9 cellular contexts compared by ENCODE assay signal in the genomic region with DNA sequence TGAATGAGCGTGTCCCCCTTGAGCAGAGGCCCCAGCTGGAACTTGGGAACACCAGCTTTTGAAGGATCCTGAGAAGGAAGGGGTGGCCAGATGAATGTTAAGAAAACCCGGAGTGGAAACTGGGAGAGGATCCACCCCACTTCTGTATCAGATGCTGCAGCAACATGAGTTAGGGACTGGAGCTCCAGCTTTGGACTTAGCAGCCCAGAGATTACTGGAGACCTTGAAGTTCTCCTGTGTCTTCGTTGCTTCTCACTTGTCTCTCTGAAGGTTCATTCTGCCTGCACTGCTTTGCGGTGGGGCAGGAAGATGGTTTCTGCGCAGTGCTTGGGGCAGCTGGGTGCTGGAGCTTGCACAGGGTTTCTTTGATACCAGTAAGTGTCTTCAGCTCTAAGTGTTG. TPM values are rescaled to one million over a fixed set of nuclear protein-coding genes. Genes with fewer than 3 reads are reported as not detected.
A peak's percentile ranks its signal among the peaks of the same experiment; 100 is the strongest.
DNase-seq lines count a peak whose midpoint lies in the region; ATAC-seq and TF ChIP-seq lines count a peak whose summit lies in the region.
"Had no signal": no experiment of that assay in that cellular context is flagged by ENCODE, and none has a peak within 500 bp of the region (broad histone marks: within the 10 kb centered on the region; RNA-seq: fewer than 3 reads in every experiment).

No MANE protein-coding gene starts in this region.

- peaks cover 96% of the 10 kb centered on the region for H3K79me2 ChIP-seq in osteoblast (ENCODE audit: insufficient read depth, low read length)

- H3K9me3 Mint-ChIP-seq in activated naive CD4-positive, alpha-beta T cell treated with anti-CD3 and anti-CD28 coated beads, Interleukin-2, amount 50 U/mL, for 24 hours, result no peaks in the 10 kb centered on the region
- no peaks in the 10 kb centered on the region for H3K9me3 Mint-ChIP-seq in endothelial cell (ENCODE audit: unreplicated experiment)

- intact Hi-C loops in psoas muscle (cut with DNase I), result no loop called here

- H3K4me3 ChIP-seq in osteoblast (ENCODE audit: insufficient read depth, low read length), result no peak overlapping the region
- no peak overlapping the region for H3K4me3 ChIP-seq in psoas muscle

- no peak overlapping the region for H2AFZ ChIP-seq in osteoblast (ENCODE audit: low read length)

- H3K4me3 Mint-ChIP-seq in activated naive CD4-positive, alpha-beta T cell treated with anti-CD3 and anti-CD28 coated beads, Interleukin-2, amount 50 U/mL, for 24 hours, result peak overlapping the region; percentile 55
- H3K4me3 Mint-ChIP-seq in endothelial cell (ENCODE audit: unreplicated experiment), result no peak overlapping the region

- peaks cover 69% of the 10 kb centered on the region for H4K20me1 ChIP-seq in osteoblast (ENCODE audit: insufficient read depth, low read length)

- TF ChIP-seq CTCF in endothelial cell (IDR thresholded peaks at IDR 0.05; ENCODE audit: unreplicated experiment) (no peak), osteoblast (IDR thresholded peaks at IDR 0.05; ENCODE audit: extremely low read depth, low read depth, low read length) (no peak), psoas muscle (IDR thresholded peaks at IDR 0.05) (no peak)

- peaks cover 11% of the 10 kb centered on the region for H3K36me3 Mint-ChIP-seq in activated naive CD4-positive, alpha-beta T cell treated with anti-CD3 and anti-CD28 coated beads, Interleukin-2, amount 50 U/mL, for 24 hours
- peaks cover 14% of the 10 kb centered on the region for H3K36me3 Mint-ChIP-seq in endothelial cell (ENCODE audit: low read depth, unreplicated experiment)

- 62 to 69% (median 67%) methylated on average over 5 of the region's 5 CpGs for WGBS in psoas muscle, 3 donors

- H3K4me1 ChIP-seq in osteoblast (ENCODE audit: insufficient read depth, low read length) (no peaks in the 10 kb centered on the region), psoas muscle (peaks cover 23% of the 10 kb centered on the region)

- DNase-seq in activated naive CD4-positive, alpha-beta T cell treated with Interleukin-2 at 50 U/mL for 16 hours, result no peak
- peak; percentile 27 for DNase-seq in RKO (ENCODE audit: low spot score)
- peak; percentile 5 for DNase-seq in endothelial cell (ENCODE audit: low spot score)
- DNase-seq in osteoblast (ENCODE audit: insufficient read length, low spot score, missing footprints), result peak; percentile 48
- DNase-seq in psoas muscle, result no peak
- DNase-seq in COLO668 (lab: John Stamatoyannopoulos, UW; ENCODE audit: unreplicated experiment), result no peak
- DNase-seq: activated effector memory CD4-positive, alpha-beta T cell treated with Interleukin-2 at 50 U/mL for 16 hours had no signal

- H3K27ac Mint-ChIP-seq in activated naive CD4-positive, alpha-beta T cell treated with anti-CD3 and anti-CD28 coated beads, Interleukin-2, amount 50 U/mL, for 24 hours, result no peak overlapping the region
- no peak overlapping the region for H3K27ac Mint-ChIP-seq in endothelial cell (ENCODE audit: unreplicated experiment)

- no peak overlapping the region for H3K27ac ChIP-seq in osteoblast (ENCODE audit: low read depth, low read length)
- H3K27ac ChIP-seq in psoas muscle, result no peak overlapping the region

- no peak for ATAC-seq in psoas muscle
- no peak for ATAC-seq in HG03159 (IDR thresholded peaks at IDR 0.05; ENCODE audit: unreplicated experiment)

- no peaks in the 10 kb centered on the region for H3K9me3 ChIP-seq in osteoblast (ENCODE audit: low read depth, low read length)
- H3K9me3 ChIP-seq in psoas muscle, result no peaks in the 10 kb centered on the region

- H3K4me2 ChIP-seq in osteoblast (ENCODE audit: insufficient read depth, low read length), result no peak overlapping the region

- H3K27me3 Mint-ChIP-seq in activated naive CD4-positive, alpha-beta T cell treated with anti-CD3 and anti-CD28 coated beads, Interleukin-2, amount 50 U/mL, for 24 hours, result no peaks in the 10 kb centered on the region
- peaks cover 3% of the 10 kb centered on the region for H3K27me3 Mint-ChIP-seq in endothelial cell (ENCODE audit: unreplicated experiment)

- peaks cover 83% of the 10 kb centered on the region for H3K4me1 Mint-ChIP-seq in activated naive CD4-positive, alpha-beta T cell treated with anti-CD3 and anti-CD28 coated beads, Interleukin-2, amount 50 U/mL, for 24 hours
- peaks cover 2% of the 10 kb centered on the region for H3K4me1 Mint-ChIP-seq in endothelial cell (ENCODE audit: unreplicated experiment)

- peaks cover 2% of the 10 kb centered on the region for H3K36me3 ChIP-seq in osteoblast (ENCODE audit: insufficient read depth, low read length)
- H3K36me3 ChIP-seq in psoas muscle (ENCODE audit: insufficient read depth in 1 of 2, low read depth in 1 of 2), result no peaks in the 10 kb centered on the region

- H3K27me3 ChIP-seq in osteoblast (ENCODE audit: insufficient read depth, low read length) (no peaks in the 10 kb centered on the region), psoas muscle (ENCODE audit: insufficient read depth in 3 of 3, low read length in 2 of 3) (no peaks in the 10 kb centered on the region)

RNA-seq across cellular contexts. Expression of a gene that starts 9.3 kb away (rescaled TPM):
- total RNA-seq in endothelial cell (ENCODE audit: unreplicated experiment) (97.7 TPM), osteoblast (118 and 131 TPM in 2 replicates), psoas muscle (10 to 100 TPM; 33.9 to 38.6 (median 37.0) TPM)
- polyA plus RNA-seq in psoas muscle, result 10 to 100 TPM; 16.0 to 33.4 (median 30.6) TPM

Comparison
In these comparisons a context has a peak if more than half of its experiments do, and no peak if none do; other contexts are left out.
1. DNase-seq: peak in RKO (single experiment), endothelial cell (single experiment) and osteoblast (single experiment); none in activated naive CD4-positive, alpha-beta T cell treated with Interleukin-2 at 50 U/mL for 16 hours (single experiment), psoas muscle (0 of 2) and COLO668 (single experiment).